ENCODE assay signal across 8 cellular contexts in the genomic region with DNA sequence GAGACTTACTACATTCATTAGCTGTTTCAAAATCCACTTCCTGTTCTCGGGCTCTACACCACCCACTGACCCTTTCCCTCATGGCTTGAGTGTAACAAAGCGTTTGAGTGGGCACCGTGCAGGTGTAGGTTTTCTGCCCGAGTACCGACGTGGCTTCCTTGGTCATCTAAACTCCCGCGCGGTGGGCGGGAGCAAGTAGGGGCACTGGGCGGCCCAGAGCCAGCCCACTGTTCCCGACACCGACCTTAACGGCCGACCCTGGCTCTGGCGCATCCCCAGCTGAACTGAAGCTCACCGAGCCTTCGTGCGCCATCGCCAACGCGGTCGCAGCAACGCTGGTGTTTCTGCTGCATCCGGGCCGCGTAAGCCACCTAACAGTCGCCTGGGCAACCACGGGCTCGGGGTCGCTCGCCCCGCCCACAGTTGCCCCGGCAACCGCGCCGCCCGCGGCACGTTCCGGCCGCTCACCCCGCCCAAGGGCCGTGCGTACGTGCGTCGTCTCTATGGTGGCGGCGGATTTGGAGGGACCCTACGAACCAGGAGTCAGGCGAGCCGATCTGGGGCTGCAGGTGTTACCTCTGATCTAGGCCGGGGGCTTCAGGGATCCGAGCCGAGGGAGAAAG. TPM values are rescaled to one million over a fixed set of nuclear protein-coding genes. Genes with fewer than 3 reads are reported as not detected.
A peak's percentile ranks its signal among the peaks of the same experiment; 100 is the strongest.
DNase-seq lines count a peak whose midpoint lies in the region; ATAC-seq and TF ChIP-seq lines count a peak whose summit lies in the region.

Gene C2orf81 (minus strand): TSS at position 372 of the 623 bp plus-strand sequence. CDS start 59 bp downstream, at position 313.
Gene WDR54 (plus strand): TSS at position 483 of the 623 bp plus-strand sequence. CDS start 424 bp downstream, outside the sequence.

- peak; percentile 93 for ATAC-seq in GM18909 (IDR thresholded peaks at IDR 0.05; ENCODE audit: poor library complexity, unreplicated experiment)
- peak; percentile 89 for ATAC-seq in HG03139 (IDR thresholded peaks at IDR 0.05; ENCODE audit: unreplicated experiment)

- no peaks in the 10 kb centered on the region; the same call in 1 of the 2 replicates for H3K9me3 ChIP-seq in AG04450 (ENCODE audit: control insufficient read depth, insufficient read depth, low read length)

- CTCF ChIA-PET in AG04450 (lab: Charles Lee), result interaction anchor here (1.1 kb wide), 1 partner anchor 43 kb away, joined by 4 read pairs; no protein-coding TSS in a partner anchor

- H3K4me3 ChIP-seq in AG04450 (ENCODE audit: low read depth, low read length) (peak within 1 kb of the TSS; percentile 69), WI38 (ENCODE audit: low read depth, low read length) (peak within 1 kb of the TSS; percentile 76), cardiac fibroblast (replicated peaks in 1 of 2; ENCODE audit: low read depth in 2 of 2, low read length in 2 of 2) (peak within 1 kb of the TSS; percentile 81 to 83)

- H3K27ac ChIP-seq in AG04450 (ENCODE audit: low read depth, low read length), result peak within 1 kb of the TSS; percentile 3

- POLR2A ChIA-PET in AG04450 (lab: Yijun Ruan, JAX), result interaction anchor here (1.0 to 1.3 kb wide), 2 partner anchors 30 to 37 kb away, joined by 3 read pairs; partner anchors contain the start of gene WBP1

- TF ChIP-seq CTCF in AG04450 (IDR thresholded peaks at IDR 0.05; ENCODE audit: low read depth, low read length) (no peak), WI38 (IDR thresholded peaks at IDR 0.05; ENCODE audit: low read depth, low read length) (no peak), cardiac fibroblast (IDR thresholded peaks at IDR 0.05; ENCODE audit: low read depth, low read length) (no peak)

- H3K27me3 ChIP-seq in AG04450 (ENCODE audit: control insufficient read depth, insufficient read depth, low read length), result peaks cover 6% of the 10 kb centered on the region

- DNase-seq in AG04450 (ENCODE audit: low read depth, low spot score), result peak; percentile 30
- peak; percentile 65 for DNase-seq in NCI-H2196 treated with DMSO at 0.1 percent for 48 hours (lab: John Stamatoyannopoulos, UW; ENCODE audit: unreplicated experiment)
- peak; percentile 87 to 89 for DNase-seq in cardiac fibroblast (ENCODE audit: low read depth in 2 of 2)
- peak; percentile 93 for DNase-seq in islet precursor cell
- peak; percentile 88 to 93 (median 89) for DNase-seq in stimulated activated CD4-positive, alpha-beta T cell treated with anti-CD3 and anti-CD28 coated beads, Interleukin-12 subunit alpha, Interleukin-12 subunit beta, amount 100 ng/mL, for 48 hours (ENCODE audit: low read depth in 2 of 3, low spot score in 1 of 3)

RNA-seq across cellular contexts. Expression of gene C2orf81, which starts in this region (rescaled TPM):
- polyA plus RNA-seq in AG04450 (2011; rRNA removed), result 0.16 TPM in 2 replicates
- polyA minus RNA-seq in AG04450 (2011; rRNA and poly(A)+ RNA removed), result 0.17 and 0.32 TPM in 2 replicates

RNA-seq across cellular contexts. Expression of gene WDR54, which starts in this region (rescaled TPM):
- polyA plus RNA-seq in AG04450 (2011; rRNA removed), result 14.5 and 19.5 TPM in 2 replicates
- 30.9 and 35.1 TPM in 2 replicates for polyA minus RNA-seq in AG04450 (2011; rRNA and poly(A)+ RNA removed)

Comparison
In these comparisons a context has a peak if more than half of its experiments do, and no peak if none do; other contexts are left out.
1. Peak in every context shown above with its lines: DNase-seq, ATAC-seq, H3K4me3 ChIP-seq and H3K27ac ChIP-seq.
2. DNase-seq: peak in every context shown above with its lines; median percentile 93 in islet precursor cell; 89 in stimulated activated CD4-positive, alpha-beta T cell treated with anti-CD3 and anti-CD28 coated beads, Interleukin-12 subunit alpha, Interleukin-12 subunit beta, amount 100 ng/mL, for 48 hours; 88 in cardiac fibroblast; 65 in NCI-H2196 treated with DMSO at 0.1 percent for 48 hours; 30 in AG04450.